ENCODE assay signal across 8 cellular contexts in the genomic region with DNA sequence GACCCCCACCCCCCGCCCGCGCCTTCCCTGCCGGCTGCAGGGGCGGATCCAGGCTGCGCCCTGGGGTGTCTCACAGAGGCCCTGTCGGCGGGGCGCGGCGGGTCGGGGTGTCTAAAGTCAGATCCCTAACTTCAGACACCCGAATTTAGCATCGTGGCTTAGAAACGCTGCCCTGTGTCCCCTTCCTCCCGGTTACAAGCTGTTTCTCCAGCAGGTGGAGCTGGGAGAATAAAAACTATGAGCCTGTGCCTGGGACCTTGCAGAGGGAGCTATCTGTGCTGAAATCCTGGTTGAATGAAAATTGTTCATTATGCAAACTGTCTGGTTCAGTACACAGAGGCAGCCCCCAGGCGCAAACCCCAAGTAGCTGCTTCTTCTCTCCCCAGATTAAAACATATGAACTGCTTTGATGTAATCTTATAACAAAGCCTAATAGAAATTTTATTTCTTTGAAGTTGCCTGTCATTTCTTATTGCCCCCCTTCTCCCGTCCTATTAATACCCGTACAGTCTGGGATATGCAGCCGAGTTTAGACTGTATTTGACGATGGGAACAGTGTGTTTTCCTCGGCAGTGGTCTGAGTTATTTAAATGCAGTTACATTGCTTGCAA.
DNase-seq lines count a peak whose midpoint lies in the region; ATAC-seq lines count a peak whose summit lies in the region.

No MANE protein-coding gene starts in this region.

- no peaks in the 10 kb centered on the region for H3K36me3 ChIP-seq in H7 (replicated peaks; ENCODE audit: control insufficient read depth, insufficient read depth, low read length)

- no peak for ATAC-seq in HG03439 (IDR thresholded peaks at IDR 0.05; ENCODE audit: unreplicated experiment)

- H3K4me3 ChIP-seq in H7 (ENCODE audit: insufficient read depth, low read depth, low read length) = peak overlapping the region; percentile 20

- DNase-seq in AML-193 (lab: John Stamatoyannopoulos, UW) (peak; percentile 26 to 41), H7 (peak; percentile 88), NCI-H226 (peak; percentile 52), epidermal melanocyte (ENCODE audit: insufficient read length, low spot score) (peak; percentile 58), midbrain (lab: John Stamatoyannopoulos, UW) (peak; percentile 74), stromal cell of bone marrow (ENCODE audit: low read depth) (peak; percentile 67)
- DNase-seq in activated CD4-positive, alpha-beta T cell treated with anti-CD3 and anti-CD28 coated beads, Interleukin-2, amount 50 U/mL, for 4 hours = peak; percentile 6 to 26

- peaks cover 51% of the 10 kb centered on the region for H3K27me3 ChIP-seq in H7 (ENCODE audit: control insufficient read depth, insufficient read depth, low read length)

Comparison
In these comparisons a context has a peak if more than half of its experiments do, and no peak if none do; other contexts are left out.
1. DNase-seq: peak in every context shown above with its lines; median percentile 88 in H7; 74 in midbrain; 67 in stromal cell of bone marrow; 58 in epidermal melanocyte; 52 in NCI-H226; 34 in AML-193; 16 in activated CD4-positive, alpha-beta T cell treated with anti-CD3 and anti-CD28 coated beads, Interleukin-2, amount 50 U/mL, for 4 hours.